In genomic region chr19:498591-498950, GRCh38 we compare ENCODE assay signal across 32 cellular contexts. TPM values are rescaled to one million over a fixed set of nuclear protein-coding genes. Genes with fewer than 3 reads are reported as not detected.
A peak's percentile ranks its signal among the peaks of the same experiment; 100 is the strongest.
DNase-seq lines count a peak whose midpoint lies in the region; ATAC-seq, FAIRE-seq and TF ChIP-seq lines count a peak whose summit lies in the region.
"Had no signal": no experiment of that assay in that cellular context is flagged by ENCODE, and none has a peak within 500 bp of the region (broad histone marks: within the 10 kb centered on the region; RNA-seq: fewer than 3 reads in every experiment).

No MANE protein-coding gene starts in this region.

- H3K27me3 ChIP-seq in BLaER1 (peaks cover 40% of the 10 kb centered on the region), GM12878 (replicated peaks in 1 of 2; ENCODE audit: control insufficient read depth in 2 of 2, insufficient read depth in 2 of 2, low read length in 1 of 2) (no peaks in the 10 kb centered on the region; a peak in 1 of 4 replicates)

- no peak for FAIRE-seq in GM12878 (lab: Jason Lieb, UNC)
- FAIRE-seq: D721Med, endometrium, frontal cortex had no signal

- H3K4me1 Mint-ChIP-seq in progenitor cell of endocrine pancreas (ENCODE audit: low read depth): no peaks in the 10 kb centered on the region
- peaks cover 4 to 18% of the 10 kb centered on the region in 2 donors for H3K4me1 Mint-ChIP-seq in natural killer cell treated with Interleukin-12 subunit alpha and Interleukin-12 subunit beta and Interleukin-15 and Interleukin-18, amount 100 ng/mL, for 72 hours (ENCODE audit: low read depth in 2 of 2)

- peak; percentile 27 for ATAC-seq in GM12878
- ATAC-seq in natural killer cell treated with Interleukin-12 subunit alpha and Interleukin-12 subunit beta and Interleukin-15 and Interleukin-18, amount 100 ng/mL, for 72 hours: no peak
- ATAC-seq: left ventricle myocardium superior had no signal

- TF ChIP-seq CTCF in GM12878 (IDR thresholded peaks at IDR 0.05 in 2 of 3, conservative IDR thresholded peaks at IDR 0.05 in 1 of 3; ENCODE audit: control insufficient read depth in 2 of 3, extremely low read depth in 1 of 3, insufficient read depth in 1 of 3, low read depth in 3 of 3, low read length in 3 of 3) (no peak), progenitor cell of endocrine pancreas (IDR thresholded peaks at IDR 0.05; ENCODE audit: unreplicated experiment) (no peak)

- no peak for TF ChIP-seq POLR2A in GM12878 (IDR thresholded peaks at IDR 0.05; ENCODE audit: low read depth, low read length)

- H3K79me2 ChIP-seq in GM12878 (ENCODE audit: control insufficient read depth, insufficient read depth, low read length): no peaks in the 10 kb centered on the region

- 0% methylated on average over 5 of the region's 22 CpGs for WGBS in GM12878 (ENCODE audit: insufficient coverage, insufficient replicate concordance, low lambda C conversion rate, missing lambda C conversion rate)

- DNase-seq in GM12878 (ENCODE audit: low read depth, low spot score) (no peak), iPS-NIHi7 (ENCODE audit: extremely low spot score) (peak; percentile 18), progenitor cell of endocrine pancreas (ENCODE audit: low spot score, unreplicated experiment) (no peak)
- DNase-seq in stimulated activated CD4-positive, alpha-beta T cell treated with anti-CD3 and anti-CD28 coated beads, Interleukin-15, amount 100 ng/mL, for 24 hours: no peak
- no peak for DNase-seq in natural killer cell treated with Interleukin-12 subunit alpha and Interleukin-12 subunit beta and Interleukin-15 and Interleukin-18, amount 100 ng/mL, for 72 hours (ENCODE audit: low spot score)
- DNase-seq: activated CD8-positive, alpha-beta T cell treated with anti-CD3 and anti-CD28 coated beads, Interleukin-2, amount 10 ng/mL, durations not matched to agents 7 days and 5 days; activated effector memory CD4-positive, alpha-beta T cell treated with Interleukin-2 at 50 U/mL for 16 hours; activated naive CD8-positive, alpha-beta T cell treated with anti-CD3 and anti-CD28 coated beads for 36 hours; aorta; esophagus squamous epithelium; KBM-7; left ventricle myocardium superior; NCI-H1417 treated with DMSO at 0.1 percent for 48 hours; NCI-H2107; NCI-H446; NCI-H774; nucleus accumbens; stimulated activated CD8-positive, alpha-beta memory T cell treated with anti-CD3 and anti-CD28 coated beads, Interleukin-4, amount 100 ng/mL, for 48 hours; T-helper 2 cell; trophoblast cell had no signal

- no TSS peak for BruUV-seq in GM12878 (replicated peaks; lab: Mats Ljungman, UMichigan)

- peaks cover 35% of the 10 kb centered on the region for H3K27me3 Mint-ChIP-seq in progenitor cell of endocrine pancreas
- peaks cover 8 to 11% of the 10 kb centered on the region in 2 donors for H3K27me3 Mint-ChIP-seq in natural killer cell treated with Interleukin-12 subunit alpha and Interleukin-12 subunit beta and Interleukin-15 and Interleukin-18, amount 100 ng/mL, for 72 hours

- H3K9me3 ChIP-seq in BLaER1 (no peaks in the 10 kb centered on the region), ES-I3 (ENCODE audit: control insufficient read depth, insufficient read depth, low read length) (no peaks in the 10 kb centered on the region), GM12878 (replicated peaks; ENCODE audit: control insufficient read depth, insufficient read depth, low read length) (no peaks in the 10 kb centered on the region; the same call in 2 of the 3 replicates)
- H3K9me3 ChIP-seq: esophagus squamous epithelium had no signal

- CTCF ChIA-PET in GM12878 (lab: Yijun Ruan, JAX): no interaction called here

- intact Hi-C loops in GM12878 (cut with micrococcal nuclease; ENCODE audit: unreplicated experiment): no loop called here

- POLR2A ChIA-PET in GM12878 (lab: Charles Lee): interaction anchor here (0.6 kb wide), 1 partner anchor 156 kb away, joined by 4 read pairs; no protein-coding TSS in a partner anchor

- no peak overlapping the region for H3K27ac Mint-ChIP-seq in progenitor cell of endocrine pancreas
- H3K27ac Mint-ChIP-seq in natural killer cell treated with Interleukin-12 subunit alpha and Interleukin-12 subunit beta and Interleukin-15 and Interleukin-18, amount 100 ng/mL, for 72 hours: no peak overlapping the region
- H3K27ac Mint-ChIP-seq: activated CD8-positive, alpha-beta T cell treated with anti-CD3 and anti-CD28 coated beads, Interleukin-2, amount 10 ng/mL, durations not matched to agents 7 days and 5 days; activated naive CD8-positive, alpha-beta T cell treated with anti-CD3 and anti-CD28 coated beads for 36 hours; CD14-positive monocyte had no signal

- no peak for TF ChIP-seq EP300 in GM12878 (IDR thresholded peaks at IDR 0.05; ENCODE audit: borderline replicate concordance in 1 of 2, control insufficient read depth in 1 of 2, low read depth in 2 of 2, low read length in 2 of 2)

- H4K20me1 ChIP-seq in BLaER1 (no peaks in the 10 kb centered on the region), GM12878 (ENCODE audit: control insufficient read depth, insufficient read depth) (no peaks in the 10 kb centered on the region)

- RAD21 ChIA-PET in GM12878 (lab: Charles Lee; ENCODE audit: unreplicated experiment): no interaction called here

- H3K36me3 ChIP-seq in BLaER1: no peaks in the 10 kb centered on the region
- no peaks in the 10 kb centered on the region for H3K36me3 ChIP-seq in ES-I3 (ENCODE audit: insufficient read depth, low read length)
- H3K36me3 ChIP-seq in GM12878 (ENCODE audit: control insufficient read depth in 2 of 2, insufficient read depth in 2 of 2, low read length in 1 of 2): no peaks in the 10 kb centered on the region
- H3K36me3 ChIP-seq: cardiac muscle cell, esophagus squamous epithelium had no signal

- SMC1A ChIA-PET in GM12878 (lab: Charles Lee; ENCODE audit: uncharacterized antibody, unreplicated experiment): no interaction called here

- no peaks in the 10 kb centered on the region for H3K9me3 Mint-ChIP-seq in progenitor cell of endocrine pancreas (ENCODE audit: low read depth)
- H3K9me3 Mint-ChIP-seq in natural killer cell treated with Interleukin-12 subunit alpha and Interleukin-12 subunit beta and Interleukin-15 and Interleukin-18, amount 100 ng/mL, for 72 hours: no peaks in the 10 kb centered on the region
- H3K9me3 Mint-ChIP-seq: activated naive CD8-positive, alpha-beta T cell treated with anti-CD3 and anti-CD28 coated beads for 36 hours had no signal

- peak overlapping the region; percentile 57 for H3K4me3 ChIP-seq in BLaER1
- no peak overlapping the region for H3K4me3 ChIP-seq in GM12878
- H3K4me3 ChIP-seq: skin epidermis had no signal

- in situ Hi-C loops in GM12878 (cut with MboI): no loop called here

- H3K4me1 ChIP-seq in BLaER1: peaks cover 24% of the 10 kb centered on the region
- H3K4me1 ChIP-seq in ES-I3 (ENCODE audit: insufficient read depth, low read length): no peaks in the 10 kb centered on the region; the same call in 1 of the 2 replicates
- H3K4me1 ChIP-seq in GM12878 (ENCODE audit: control insufficient read depth, insufficient read depth, low read length): no peaks in the 10 kb centered on the region

- no peak for TF ChIP-seq RAD21 in GM12878 (IDR thresholded peaks at IDR 0.05; ENCODE audit: insufficient read depth, low read depth, low read length)

- H3K4me3 Mint-ChIP-seq in progenitor cell of endocrine pancreas (ENCODE audit: low read depth): no peak overlapping the region
- no peak overlapping the region for H3K4me3 Mint-ChIP-seq in natural killer cell treated with Interleukin-12 subunit alpha and Interleukin-12 subunit beta and Interleukin-15 and Interleukin-18, amount 100 ng/mL, for 72 hours
- H3K4me3 Mint-ChIP-seq: activated CD8-positive, alpha-beta T cell treated with anti-CD3 and anti-CD28 coated beads, Interleukin-2, amount 10 ng/mL, durations not matched to agents 7 days and 5 days; activated naive CD8-positive, alpha-beta T cell treated with anti-CD3 and anti-CD28 coated beads for 36 hours had no signal

- H3K27ac ChIP-seq in BLaER1 (no peak overlapping the region), GM12878 (ENCODE audit: control insufficient read depth, insufficient read depth) (no peak overlapping the region)
- H3K27ac ChIP-seq: cardiac muscle cell, esophagus squamous epithelium, skin epidermis had no signal

- H3K36me3 Mint-ChIP-seq in progenitor cell of endocrine pancreas (ENCODE audit: insufficient read depth): no peaks in the 10 kb centered on the region
- peaks cover 4% of the 10 kb centered on the region for H3K36me3 Mint-ChIP-seq in natural killer cell treated with Interleukin-12 subunit alpha and Interleukin-12 subunit beta and Interleukin-15 and Interleukin-18, amount 100 ng/mL, for 72 hours
- H3K36me3 Mint-ChIP-seq: activated naive CD8-positive, alpha-beta T cell treated with anti-CD3 and anti-CD28 coated beads for 36 hours had no signal

- H3K4me2 ChIP-seq in BLaER1 (peak overlapping the region; percentile 84), GM12878 (ENCODE audit: control insufficient read depth, insufficient read depth) (no peak overlapping the region)

- no peak overlapping the region for H2AFZ ChIP-seq in GM12878 (ENCODE audit: control insufficient read depth, low read depth, low read length)

- H3K9ac ChIP-seq in BLaER1 (0 out of 2 replicates have a peak overlapping the region, but pooled peaks have one; percentile 4), ES-I3 (ENCODE audit: low read depth, low read length) (peak overlapping the region; percentile 40; the same call in 1 of the 2 replicates), GM12878 (ENCODE audit: control insufficient read depth, insufficient read depth, low read length) (no peak overlapping the region)

RNA-seq across cellular contexts. Expression of gene MADCAM1, which starts 2.3 kb away (rescaled TPM):
- total RNA-seq in GM12878 (2013; cell fraction: nucleolus; rRNA removed): 0.47 and 1.0 TPM in 2 replicates
- not detected in 2 replicates for total RNA-seq in GM12878 (2014; rRNA removed)
- not detected in 2 replicates for total RNA-seq in GM12878 (2014; rRNA removed; fragmentation: Illumina TruSeq; extraction: Trizol)
- 0.16 and 0.31 TPM in 2 replicates for total RNA-seq in GM12878 (2021)
- 0.14 TPM for polyA plus RNA-seq in GM12878 (2011; ENCODE audit: low read depth)
- polyA plus RNA-seq in GM12878 (2011; rRNA removed): not detected in 2 replicates
- 0.28 TPM in 1 of 2 replicates, not detected in the other for polyA plus RNA-seq in GM12878 (2011; cell fraction: cytosol; rRNA removed)
- polyA plus RNA-seq in GM12878 (2011; cell fraction: nucleus; rRNA removed): 1.3 and 1.4 TPM in 2 replicates
- 0.62 and 0.76 TPM in 2 replicates for polyA plus RNA-seq in GM12878 (2012)
- 0.06 TPM in 1 of 2 replicates, not detected in the other for polyA plus RNA-seq in GM12878 (2014; fragmentation: Illumina TruSeq; extraction: Trizol)
- not detected for polyA plus RNA-seq in GM12878 (2014; fragmentation: Nextera tagmentation; extraction: Ambion mirVana)
- 0.19 and 0.24 TPM in 2 replicates for polyA plus RNA-seq in GM12878 (2014; rRNA removed)
- under 1 TPM; 0.31 to 0.32 TPM for polyA plus RNA-seq in GM12878 (2016; fragmentation: Nextera tagmentation; extraction: Ambion mirVana)
- polyA minus RNA-seq in GM12878 (2011; rRNA and poly(A)+ RNA removed): 0.21 TPM in 1 of 2 replicates, not detected in the other
- polyA minus RNA-seq in GM12878 (2011; cell fraction: cytosol; rRNA and poly(A)+ RNA removed): not detected in 2 replicates
- polyA minus RNA-seq in GM12878 (2011; cell fraction: nucleus; rRNA and poly(A)+ RNA removed): 0.36 and 0.57 TPM in 2 replicates
- 0.77 and 1.0 TPM in 2 replicates for total RNA-seq in progenitor cell of endocrine pancreas
- total RNA-seq in natural killer cell treated with Interleukin-12 subunit alpha and Interleukin-12 subunit beta and Interleukin-15 and Interleukin-18, amount 100 ng/mL, for 72 hours: under 1 TPM in 1 of 2 donors, not detected in 1; 0.33 TPM
- polyA plus RNA-seq: AG04450, CD14-positive monocyte had no signal

RNA-seq across cellular contexts. Expression of gene TPGS1, which starts 8.7 kb away (rescaled TPM):
- 5.4 and 6.8 TPM in 2 replicates for total RNA-seq in GM12878 (2013; cell fraction: nucleolus; rRNA removed)
- total RNA-seq in GM12878 (2014; rRNA removed): 19.3 and 24.7 TPM in 2 replicates
- total RNA-seq in GM12878 (2014; rRNA removed; fragmentation: Illumina TruSeq; extraction: Trizol): 0.46 and 0.72 TPM in 2 replicates
- total RNA-seq in GM12878 (2021): 20.4 and 21.5 TPM in 2 replicates
- polyA plus RNA-seq in GM12878 (2011; ENCODE audit: low read depth): 0.42 TPM
- polyA plus RNA-seq in GM12878 (2011; rRNA removed): 0.26 and 0.86 TPM in 2 replicates
- polyA plus RNA-seq in GM12878 (2011; cell fraction: cytosol; rRNA removed): 1.7 and 5.1 TPM in 2 replicates
- polyA plus RNA-seq in GM12878 (2011; cell fraction: nucleus; rRNA removed): 2.8 and 4.9 TPM in 2 replicates
- 4.8 and 5.9 TPM in 2 replicates for polyA plus RNA-seq in GM12878 (2012)
- 0.24 TPM in 1 of 2 replicates, not detected in the other for polyA plus RNA-seq in GM12878 (2014; fragmentation: Illumina TruSeq; extraction: Trizol)
- polyA plus RNA-seq in GM12878 (2014; fragmentation: Nextera tagmentation; extraction: Ambion mirVana): not detected
- 18.1 and 21.3 TPM in 2 replicates for polyA plus RNA-seq in GM12878 (2014; rRNA removed)
- polyA plus RNA-seq in GM12878 (2016; fragmentation: Nextera tagmentation; extraction: Ambion mirVana): 10 to 100 TPM in 1 of 2 experiments, 1 to 10 TPM in 1; 1.3 to 14.1 TPM
- polyA minus RNA-seq in GM12878 (2011; rRNA and poly(A)+ RNA removed): 0.95 and 1.7 TPM in 2 replicates
- polyA minus RNA-seq in GM12878 (2011; cell fraction: cytosol; rRNA and poly(A)+ RNA removed): 2.4 TPM in 1 of 2 replicates, not detected in the other
- 2.1 and 4.2 TPM in 2 replicates for polyA minus RNA-seq in GM12878 (2011; cell fraction: nucleus; rRNA and poly(A)+ RNA removed)
- total RNA-seq in progenitor cell of endocrine pancreas: 16.4 and 18.0 TPM in 2 replicates
- 10 to 100 TPM; 16.3 to 17.7 TPM for total RNA-seq in natural killer cell treated with Interleukin-12 subunit alpha and Interleukin-12 subunit beta and Interleukin-15 and Interleukin-18, amount 100 ng/mL, for 72 hours

RNA-seq across cellular contexts. Expression of gene CDC34, which starts 33.0 kb away (rescaled TPM):
- total RNA-seq in GM12878 (2013; cell fraction: nucleolus; rRNA removed): 16.2 and 17.0 TPM in 2 replicates
- 48.9 and 50.5 TPM in 2 replicates for total RNA-seq in GM12878 (2014; rRNA removed)
- 17.6 and 18.5 TPM in 2 replicates for total RNA-seq in GM12878 (2014; rRNA removed; fragmentation: Illumina TruSeq; extraction: Trizol)
- 41.4 and 41.9 TPM in 2 replicates for total RNA-seq in GM12878 (2021)
- polyA plus RNA-seq in GM12878 (2011; ENCODE audit: low read depth): 7.5 TPM
- 14.6 and 38.5 TPM in 2 replicates for polyA plus RNA-seq in GM12878 (2011; rRNA removed)
- 36.8 and 52.4 TPM in 2 replicates for polyA plus RNA-seq in GM12878 (2011; cell fraction: cytosol; rRNA removed)
- polyA plus RNA-seq in GM12878 (2011; cell fraction: nucleus; rRNA removed): 41.4 and 53.6 TPM in 2 replicates
- polyA plus RNA-seq in GM12878 (2012): 22.7 and 23.7 TPM in 2 replicates
- 5.9 and 14.9 TPM in 2 replicates for polyA plus RNA-seq in GM12878 (2014; fragmentation: Illumina TruSeq; extraction: Trizol)
- polyA plus RNA-seq in GM12878 (2014; fragmentation: Nextera tagmentation; extraction: Ambion mirVana): 1 to 10 TPM in 1 of 2 experiments, under 1 TPM in 1; 0.31 to 1.3 TPM
- 43.8 and 49.3 TPM in 2 replicates for polyA plus RNA-seq in GM12878 (2014; rRNA removed)
- 10 to 100 TPM in 1 of 2 experiments, 1 to 10 TPM in 1; 6.9 to 41.1 TPM for polyA plus RNA-seq in GM12878 (2016; fragmentation: Nextera tagmentation; extraction: Ambion mirVana)
- polyA minus RNA-seq in GM12878 (2011; rRNA and poly(A)+ RNA removed): 10.9 and 19.3 TPM in 2 replicates
- 11.0 and 15.9 TPM in 2 replicates for polyA minus RNA-seq in GM12878 (2011; cell fraction: cytosol; rRNA and poly(A)+ RNA removed)
- polyA minus RNA-seq in GM12878 (2011; cell fraction: nucleus; rRNA and poly(A)+ RNA removed): 6.5 and 9.4 TPM in 2 replicates
- 96.9 and 100 TPM in 2 replicates for total RNA-seq in progenitor cell of endocrine pancreas
- 10 to 100 TPM; 46.5 to 73.2 TPM for total RNA-seq in natural killer cell treated with Interleukin-12 subunit alpha and Interleukin-12 subunit beta and Interleukin-15 and Interleukin-18, amount 100 ng/mL, for 72 hours

RNA-seq across cellular contexts. Expression of gene SHC2, which starts 37.7 kb away (rescaled TPM):
- not detected in 2 replicates for total RNA-seq in GM12878 (2013; cell fraction: nucleolus; rRNA removed)
- not detected in 2 replicates for total RNA-seq in GM12878 (2014; rRNA removed)
- total RNA-seq in GM12878 (2014; rRNA removed; fragmentation: Illumina TruSeq; extraction: Trizol): not detected in 2 replicates
- 0.08 TPM in 1 of 2 replicates, not detected in the other for total RNA-seq in GM12878 (2021)
- polyA plus RNA-seq in GM12878 (2011; ENCODE audit: low read depth): not detected
- polyA plus RNA-seq in GM12878 (2011; rRNA removed): not detected in 2 replicates
- polyA plus RNA-seq in GM12878 (2011; cell fraction: cytosol; rRNA removed): not detected in 2 replicates
- not detected in 2 replicates for polyA plus RNA-seq in GM12878 (2011; cell fraction: nucleus; rRNA removed)
- polyA plus RNA-seq in GM12878 (2012): not detected in 2 replicates
- polyA plus RNA-seq in GM12878 (2014; fragmentation: Illumina TruSeq; extraction: Trizol): not detected in 2 replicates
- not detected for polyA plus RNA-seq in GM12878 (2014; fragmentation: Nextera tagmentation; extraction: Ambion mirVana)
- polyA plus RNA-seq in GM12878 (2014; rRNA removed): not detected in 2 replicates
- polyA plus RNA-seq in GM12878 (2016; fragmentation: Nextera tagmentation; extraction: Ambion mirVana): not detected
- not detected in 2 replicates for polyA minus RNA-seq in GM12878 (2011; rRNA and poly(A)+ RNA removed)
- not detected in 2 replicates for polyA minus RNA-seq in GM12878 (2011; cell fraction: cytosol; rRNA and poly(A)+ RNA removed)
- not detected in 2 replicates for polyA minus RNA-seq in GM12878 (2011; cell fraction: nucleus; rRNA and poly(A)+ RNA removed)
- 159 TPM in 2 replicates for total RNA-seq in progenitor cell of endocrine pancreas
- under 1 TPM in 1 of 2 donors, not detected in 1; 0.67 TPM for total RNA-seq in natural killer cell treated with Interleukin-12 subunit alpha and Interleukin-12 subunit beta and Interleukin-15 and Interleukin-18, amount 100 ng/mL, for 72 hours
- total RNA-seq: activated CD8-positive, alpha-beta T cell treated with anti-CD3 and anti-CD28 coated beads, Interleukin-2, amount 10 ng/mL, durations not matched to agents 7 days and 5 days; RPMI7951 had no signal
- polyA plus RNA-seq: CD14-positive monocyte had no signal

RNA-seq across cellular contexts. Expression of gene GZMM, which starts 45.3 kb away (rescaled TPM):
- total RNA-seq in GM12878 (2013; cell fraction: nucleolus; rRNA removed): not detected in 2 replicates
- total RNA-seq in GM12878 (2014; rRNA removed) (not detected in 2 replicates), GM12878 (2014; rRNA removed; fragmentation: Illumina TruSeq; extraction: Trizol) (not detected in 2 replicates), GM12878 (2021) (0.23 TPM in 1 of 2 replicates, not detected in the other), progenitor cell of endocrine pancreas (0.31 TPM in 1 of 2 replicates, not detected in the other)
- polyA plus RNA-seq in GM12878 (2011; ENCODE audit: low read depth): not detected
- polyA plus RNA-seq in GM12878 (2011; rRNA removed) (0.24 and 0.48 TPM in 2 replicates), GM12878 (2014; fragmentation: Illumina TruSeq; extraction: Trizol) (not detected in 2 replicates), GM12878 (2014; fragmentation: Nextera tagmentation; extraction: Ambion mirVana) (not detected), GM12878 (2014; rRNA removed) (0.09 TPM in 2 replicates), GM12878 (2016; fragmentation: Nextera tagmentation; extraction: Ambion mirVana) (not detected)
- polyA plus RNA-seq in GM12878 (2011; cell fraction: cytosol; rRNA removed): 1.4 and 1.6 TPM in 2 replicates
- polyA plus RNA-seq in GM12878 (2011; cell fraction: nucleus; rRNA removed): 0.51 and 1.8 TPM in 2 replicates
- not detected in 2 replicates for polyA plus RNA-seq in GM12878 (2012)
- polyA minus RNA-seq in GM12878 (2011; rRNA and poly(A)+ RNA removed): 0.98 TPM in 1 of 2 replicates, not detected in the other
- not detected in 2 replicates for polyA minus RNA-seq in GM12878 (2011; cell fraction: cytosol; rRNA and poly(A)+ RNA removed)
- not detected in 2 replicates for polyA minus RNA-seq in GM12878 (2011; cell fraction: nucleus; rRNA and poly(A)+ RNA removed)
- total RNA-seq in natural killer cell treated with Interleukin-12 subunit alpha and Interleukin-12 subunit beta and Interleukin-15 and Interleukin-18, amount 100 ng/mL, for 72 hours: 10 to 100 TPM; 34.5 to 49.7 TPM
- total RNA-seq: cardiac muscle cell, MCF 10A, myocyte had no signal
- polyA plus RNA-seq: AG04450 had no signal
